15 cellular contexts compared by ENCODE assay signal in the genomic region with DNA sequence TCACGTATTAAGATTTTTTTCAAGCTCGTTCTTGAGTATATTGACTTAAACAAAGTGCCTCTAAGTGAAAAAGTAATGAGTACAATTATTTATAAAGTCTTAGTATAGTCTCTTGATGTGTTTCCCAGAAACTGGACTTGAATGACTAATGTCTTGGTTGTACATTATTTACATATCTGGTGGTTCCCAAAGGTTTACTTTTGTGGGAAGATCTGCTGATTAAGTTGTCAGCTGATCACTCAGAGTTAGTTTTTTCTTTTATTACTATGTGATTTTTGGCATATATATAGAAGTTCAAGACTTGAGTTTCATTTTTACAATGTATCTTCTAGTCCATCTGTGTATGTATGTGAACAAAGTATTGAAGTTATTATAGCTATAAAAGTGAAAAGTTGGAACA. TPM values are rescaled to one million over a fixed set of nuclear protein-coding genes. Genes with fewer than 3 reads are reported as not detected.
DNase-seq lines count a peak whose midpoint lies in the region; ATAC-seq and TF ChIP-seq lines count a peak whose summit lies in the region.
"Had no signal": no experiment of that assay in that cellular context is flagged by ENCODE, and none has a peak within 500 bp of the region (broad histone marks: within the 10 kb centered on the region; RNA-seq: fewer than 3 reads in every experiment).

No MANE protein-coding gene starts in this region.

- H3K4me3 ChIP-seq in KMS-11 (IDR thresholded peaks at IDR 0.05; ENCODE audit: insufficient read depth, low read depth, low read length) (no peak overlapping the region), brain microvascular endothelial cell (ENCODE audit: low read depth, low read length) (no peak overlapping the region), kidney epithelial cell (ENCODE audit: low read depth, low read length) (no peak overlapping the region)

- no peaks in the 10 kb centered on the region for H4K20me1 ChIP-seq in KMS-11 (ENCODE audit: insufficient read depth)

- H3K27me3 ChIP-seq in KMS-11 (ENCODE audit: insufficient read depth, low read depth) (no peaks in the 10 kb centered on the region), brain microvascular endothelial cell (replicated peaks) (no peaks in the 10 kb centered on the region), kidney epithelial cell (ENCODE audit: control insufficient read depth, insufficient read depth, low read length) (no peaks in the 10 kb centered on the region)

- H3K36me3 ChIP-seq in KMS-11 (ENCODE audit: insufficient read depth) (no peaks in the 10 kb centered on the region), brain microvascular endothelial cell (replicated peaks) (no peaks in the 10 kb centered on the region), kidney epithelial cell (ENCODE audit: control insufficient read depth, insufficient read depth, low read length) (no peaks in the 10 kb centered on the region)

- no peak overlapping the region for H3K4me3 Mint-ChIP-seq in progenitor cell of endocrine pancreas (ENCODE audit: low read depth)
- H3K4me3 Mint-ChIP-seq: CD4-positive, alpha-beta memory T cell; dendritic cell treated with granulocyte-macrophage colony-stimulating factor and Interleukin-4, amounts not matched to agents 40 ng/mL and 50 ng/mL, for 4 days; type B pancreatic cell; WTC11 had no signal

- no peaks in the 10 kb centered on the region for H3K27me3 Mint-ChIP-seq in progenitor cell of endocrine pancreas
- H3K27me3 Mint-ChIP-seq: CD4-positive, alpha-beta memory T cell; dendritic cell treated with granulocyte-macrophage colony-stimulating factor and Interleukin-4, amounts not matched to agents 40 ng/mL and 50 ng/mL, for 4 days; type B pancreatic cell had no signal

- ATAC-seq in HG02885 (IDR thresholded peaks at IDR 0.05; ENCODE audit: poor library complexity, unreplicated experiment) (no peak), HG03045 (IDR thresholded peaks at IDR 0.05; ENCODE audit: unreplicated experiment) (no peak)
- ATAC-seq: WTC11 had no signal

- H3K27ac ChIP-seq in KMS-11, result no peak overlapping the region
- H3K27ac ChIP-seq in brain microvascular endothelial cell, result no peak overlapping the region

- in situ Hi-C loops in brain microvascular endothelial cell (cut with HindIII; ENCODE audit: low pct_ligation_motif_present, low sequenced_read_pairs), result no loop called here

- TF ChIP-seq CTCF in AG09319 (IDR thresholded peaks at IDR 0.05; ENCODE audit: low read depth, low read length) (no peak), KMS-11 (conservative IDR thresholded peaks at IDR 0.05; ENCODE audit: low read depth, low read length) (no peak), brain microvascular endothelial cell (IDR thresholded peaks at IDR 0.05; ENCODE audit: low read depth, low read length, missing control alignments) (no peak), kidney epithelial cell (IDR thresholded peaks at IDR 0.05; ENCODE audit: insufficient read depth, low read length, poor library complexity, severe bottlenecking) (no peak), progenitor cell of endocrine pancreas (IDR thresholded peaks at IDR 0.05; ENCODE audit: unreplicated experiment) (no peak)

- H3K36me3 Mint-ChIP-seq in progenitor cell of endocrine pancreas (ENCODE audit: insufficient read depth), result peaks cover 38% of the 10 kb centered on the region

- no peaks in the 10 kb centered on the region for H3K79me2 ChIP-seq in KMS-11 (ENCODE audit: insufficient read depth, low read depth)

- no peak overlapping the region for H2AFZ ChIP-seq in KMS-11 (ENCODE audit: low read depth)

- H3K4me2 ChIP-seq in KMS-11, result peak overlapping the region; percentile 30

- no peak overlapping the region for H3K9ac ChIP-seq in KMS-11

- no peak overlapping the region for H3K27ac Mint-ChIP-seq in progenitor cell of endocrine pancreas
- H3K27ac Mint-ChIP-seq: activated T-helper 2 cell treated with anti-CD3 and anti-CD28 coated beads, Interferon-gamma antibody, Interleukin-2, Interleukin-4, amounts not matched to agents 10 μg/mL and 5 μg/mL and 100 μg/mL, durations not matched to agents 14 hours and 24 hours and 36 hours; CD4-positive, alpha-beta memory T cell; dendritic cell treated with granulocyte-macrophage colony-stimulating factor and Interleukin-4, amounts not matched to agents 40 ng/mL and 50 ng/mL, for 4 days; type B pancreatic cell; WTC11 had no signal

- H3K4me1 ChIP-seq in KMS-11 (ENCODE audit: low read depth, poor library complexity, severe bottlenecking), result peaks cover 48% of the 10 kb centered on the region

- DNase-seq in AG09319 (ENCODE audit: extremely low read depth, low read depth) (peak; percentile 51), brain microvascular endothelial cell (peak; percentile 49), kidney epithelial cell (ENCODE audit: low read depth) (peak; percentile 35), progenitor cell of endocrine pancreas (ENCODE audit: low spot score, unreplicated experiment) (no peak)
- DNase-seq in activated CD4-positive, alpha-beta T cell treated with anti-CD3 and anti-CD28 coated beads, Interleukin-2, amount 50 U/mL, for 1 hour, result no peak
- DNase-seq: CD4-positive, alpha-beta memory T cell; NCI-H1694 treated with DMSO at 0.1 percent for 48 hours; retina had no signal

- H3K9me3 Mint-ChIP-seq in progenitor cell of endocrine pancreas (ENCODE audit: low read depth), result no peaks in the 10 kb centered on the region
- H3K9me3 Mint-ChIP-seq: activated T-helper 2 cell treated with anti-CD3 and anti-CD28 coated beads, Interferon-gamma antibody, Interleukin-2, Interleukin-4, amounts not matched to agents 10 μg/mL and 5 μg/mL and 100 μg/mL, durations not matched to agents 14 hours and 24 hours and 36 hours; CD4-positive, alpha-beta memory T cell; dendritic cell treated with granulocyte-macrophage colony-stimulating factor and Interleukin-4, amounts not matched to agents 40 ng/mL and 50 ng/mL, for 4 days; type B pancreatic cell; WTC11 had no signal

- H3K4me1 Mint-ChIP-seq in progenitor cell of endocrine pancreas (ENCODE audit: low read depth), result no peaks in the 10 kb centered on the region

RNA-seq across cellular contexts. Expression of a gene that starts 29.5 kb away (rescaled TPM):
- 23.5 and 32.7 TPM in 2 replicates for total RNA-seq in kidney epithelial cell
- total RNA-seq in progenitor cell of endocrine pancreas, result 39.9 and 40.2 TPM in 2 replicates

Comparison
In these comparisons a context has a peak if more than half of its experiments do, and no peak if none do; other contexts are left out.
1. DNase-seq: peak in AG09319 (single experiment), brain microvascular endothelial cell (single experiment) and kidney epithelial cell (single experiment); none in progenitor cell of endocrine pancreas (single experiment) and activated CD4-positive, alpha-beta T cell treated with anti-CD3 and anti-CD28 coated beads, Interleukin-2, amount 50 U/mL, for 1 hour (single experiment).